ENCODE assay signal across 14 cellular contexts in genomic region chr6:43869792-43870659, GRCh38.
"Had no signal": no experiment of that assay in that cellular context is flagged by ENCODE, and none has a peak within 500 bp of the region (broad histone marks: within the 10 kb centered on the region; RNA-seq: fewer than 3 reads in every experiment).

No MANE protein-coding gene starts in this region.

- H3K27me3 ChIP-seq: pancreas, uterus had no signal

- H3K27ac ChIP-seq: VCaP had no signal

- DNase-seq: activated CD4-positive, alpha-beta T cell treated with anti-CD3 and anti-CD28 coated beads, Interleukin-2, amount 50 U/mL, for 48 hours; activated naive CD4-positive, alpha-beta T cell treated with Interleukin-2 at 50 U/mL for 16 hours; cerebellar nuclear complex; effector memory CD4-positive, alpha-beta T cell; kidney glomerular epithelial cell; pancreas; T1000 had no signal

- H3K4me3 ChIP-seq: pancreas, uterus had no signal

- ATAC-seq: activated T-helper 17 cell treated with anti-CD3 and anti-CD28 coated beads, Interleukin-2, amount 50 U/mL, for 72 hours; stimulated activated memory B cell treated with anti-CD40 and anti-IgM and Interleukin-4, amounts not matched to agents 10 μg/mL and 1 μg/mL and 100 μg/mL, for 72 hours had no signal

- H3K4me3 Mint-ChIP-seq: activated T-helper 17 cell treated with anti-CD3 and anti-CD28 coated beads, Interleukin-2, amount 50 U/mL, for 72 hours; dendritic cell treated with granulocyte-macrophage colony-stimulating factor and Interleukin-4, amounts not matched to agents 40 ng/mL and 50 ng/mL, for 4 days; mesothelial cell of epicardium; neural crest cell; stimulated activated memory B cell treated with anti-CD40 and anti-IgM and Interleukin-4, amounts not matched to agents 10 μg/mL and 1 μg/mL and 100 μg/mL, for 72 hours had no signal

- H3K9me3 ChIP-seq: pancreas, uterus had no signal

- H3K4me1 Mint-ChIP-seq: activated T-helper 17 cell treated with anti-CD3 and anti-CD28 coated beads, Interleukin-2, amount 50 U/mL, for 72 hours; stimulated activated memory B cell treated with anti-CD40 and anti-IgM and Interleukin-4, amounts not matched to agents 10 μg/mL and 1 μg/mL and 100 μg/mL, for 72 hours had no signal

- H3K27ac Mint-ChIP-seq: activated T-helper 17 cell treated with anti-CD3 and anti-CD28 coated beads, Interleukin-2, amount 50 U/mL, for 72 hours; dendritic cell treated with granulocyte-macrophage colony-stimulating factor and Interleukin-4, amounts not matched to agents 40 ng/mL and 50 ng/mL, for 4 days; mesothelial cell of epicardium; stimulated activated memory B cell treated with anti-CD40 and anti-IgM and Interleukin-4, amounts not matched to agents 10 μg/mL and 1 μg/mL and 100 μg/mL, for 72 hours had no signal

- H3K36me3 ChIP-seq: pancreas, uterus had no signal

- H3K36me3 Mint-ChIP-seq: mesothelial cell of epicardium; stimulated activated memory B cell treated with anti-CD40 and anti-IgM and Interleukin-4, amounts not matched to agents 10 μg/mL and 1 μg/mL and 100 μg/mL, for 72 hours had no signal

- H3K9me3 Mint-ChIP-seq: activated T-helper 17 cell treated with anti-CD3 and anti-CD28 coated beads, Interleukin-2, amount 50 U/mL, for 72 hours; dendritic cell treated with granulocyte-macrophage colony-stimulating factor and Interleukin-4, amounts not matched to agents 40 ng/mL and 50 ng/mL, for 4 days; mesothelial cell of epicardium; neural crest cell; stimulated activated memory B cell treated with anti-CD40 and anti-IgM and Interleukin-4, amounts not matched to agents 10 μg/mL and 1 μg/mL and 100 μg/mL, for 72 hours had no signal
